In the genomic region with DNA sequence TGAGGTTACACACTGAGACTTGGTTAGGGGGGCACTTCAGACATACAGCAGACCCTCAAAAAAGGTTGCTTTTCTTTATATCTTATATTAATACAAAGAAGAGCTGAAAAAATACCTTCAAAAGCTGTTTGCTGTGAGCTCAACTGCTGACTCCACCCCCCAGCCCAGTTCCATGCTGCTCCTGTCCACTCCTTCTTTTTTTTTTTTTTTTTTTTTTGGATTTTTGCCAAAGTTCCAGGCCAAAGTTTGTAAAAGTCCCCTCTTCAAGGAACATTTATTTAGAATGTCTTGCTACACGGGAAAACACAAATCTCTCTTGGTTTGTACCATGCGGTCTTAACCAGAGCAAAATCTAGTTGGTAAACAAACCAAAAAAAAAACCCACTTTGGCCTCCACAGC, we compare ENCODE assay signal across 19 cellular contexts.
DNase-seq lines count a peak whose midpoint lies in the region; ATAC-seq, FAIRE-seq and TF ChIP-seq lines count a peak whose summit lies in the region.
"Had no signal": no experiment of that assay in that cellular context is flagged by ENCODE, and none has a peak within 500 bp of the region (broad histone marks: within the 10 kb centered on the region; RNA-seq: fewer than 3 reads in every experiment).

No MANE protein-coding gene starts in this region.

- H3K9me3 Mint-ChIP-seq in stimulated activated naive CD8-positive, alpha-beta T cell treated with anti-CD3 and anti-CD28 coated beads, Interleukin-15, amount 100 ng/mL, for 72 hours, result no peaks in the 10 kb centered on the region
- no peaks in the 10 kb centered on the region for H3K9me3 Mint-ChIP-seq in nephron progenitor cell
- H3K9me3 Mint-ChIP-seq: activated T-helper 2 cell treated with anti-CD3 and anti-CD28 coated beads, Interferon-gamma antibody, Interleukin-2, Interleukin-4, amounts not matched to agents 10 μg/mL and 5 μg/mL and 100 μg/mL, durations not matched to agents 14 hours and 24 hours and 36 hours had no signal

- no peak overlapping the region for H3K4me3 Mint-ChIP-seq in stimulated activated naive CD8-positive, alpha-beta T cell treated with anti-CD3 and anti-CD28 coated beads, Interleukin-15, amount 100 ng/mL, for 72 hours
- H3K4me3 Mint-ChIP-seq in nephron progenitor cell, result no peak overlapping the region
- H3K4me3 Mint-ChIP-seq: memory B cell had no signal

- H3K4me3 ChIP-seq in bronchial epithelial cell (ENCODE audit: low read depth, low read length) (no peak overlapping the region), left lung (no peak overlapping the region)
- H3K4me3 ChIP-seq: breast epithelium, GM12878 had no signal

- no peak for TF ChIP-seq CTCF in bronchial epithelial cell (IDR thresholded peaks at IDR 0.05; ENCODE audit: insufficient read depth, low read length, severe bottlenecking)
- no peak for TF ChIP-seq CTCF in left lung (IDR thresholded peaks at IDR 0.05)
- TF ChIP-seq CTCF in nephron progenitor cell (IDR thresholded peaks at IDR 0.05), result no peak

- H3K27me3 ChIP-seq in bronchial epithelial cell (ENCODE audit: control insufficient read depth, insufficient read depth, low read length) (no peaks in the 10 kb centered on the region), left lung (no peaks in the 10 kb centered on the region)
- H3K27me3 ChIP-seq: breast epithelium had no signal

- intact Hi-C loops in Right ventricle myocardium inferior (cut with DNase I) (no loop called here), cardiac septum (cut with DNase I) (no loop called here), left lung (cut with DNase I) (no loop called here)

- DNase-seq in Right ventricle myocardium inferior (ENCODE audit: missing footprints), result no peak
- DNase-seq in cardiac septum (ENCODE audit: low spot score), result no peak
- DNase-seq in bronchial epithelial cell (ENCODE audit: low read depth), result peak; percentile 18
- DNase-seq in left lung, result no peak
- no peak for DNase-seq in stimulated activated naive CD8-positive, alpha-beta T cell treated with anti-CD3 and anti-CD28 coated beads, Interleukin-15, amount 100 ng/mL, for 72 hours
- DNase-seq in NCI-H2107 treated with DMSO at 0.1 percent for 48 hours (lab: John Stamatoyannopoulos, UW; ENCODE audit: unreplicated experiment), result no peak
- DNase-seq in nephron progenitor cell, result no peak
- DNase-seq: activated CD4-positive, alpha-beta T cell treated with anti-CD3 and anti-CD28 coated beads, Interleukin-2, amount 50 U/mL, for 4 hours; DMS79; NCI-H510A; RPMI8226 had no signal

- no peak overlapping the region for H3K27ac Mint-ChIP-seq in stimulated activated naive CD8-positive, alpha-beta T cell treated with anti-CD3 and anti-CD28 coated beads, Interleukin-15, amount 100 ng/mL, for 72 hours
- H3K27ac Mint-ChIP-seq in nephron progenitor cell, result no peak overlapping the region
- H3K27ac Mint-ChIP-seq: activated T-helper 2 cell treated with anti-CD3 and anti-CD28 coated beads, Interferon-gamma antibody, Interleukin-2, Interleukin-4, amounts not matched to agents 10 μg/mL and 5 μg/mL and 100 μg/mL, durations not matched to agents 14 hours and 24 hours and 36 hours; memory B cell had no signal

- H3K4me1 Mint-ChIP-seq in stimulated activated naive CD8-positive, alpha-beta T cell treated with anti-CD3 and anti-CD28 coated beads, Interleukin-15, amount 100 ng/mL, for 72 hours, result no peaks in the 10 kb centered on the region
- peaks cover 14% of the 10 kb centered on the region for H3K4me1 Mint-ChIP-seq in nephron progenitor cell

- H3K4me1 ChIP-seq in left lung, result no peaks in the 10 kb centered on the region
- H3K4me1 ChIP-seq: breast epithelium, parathyroid adenoma had no signal

- H3K27ac ChIP-seq in left lung, result no peak overlapping the region
- H3K27ac ChIP-seq: breast epithelium, HL-60, parathyroid adenoma had no signal

- peak; percentile 50 for ATAC-seq in Right ventricle myocardium inferior
- peak; percentile 40 for ATAC-seq in left lung
- ATAC-seq in stimulated activated naive CD8-positive, alpha-beta T cell treated with anti-CD3 and anti-CD28 coated beads, Interleukin-15, amount 100 ng/mL, for 72 hours, result no peak
- no peak for ATAC-seq in GM19035 (IDR thresholded peaks at IDR 0.05; ENCODE audit: unreplicated experiment)
- ATAC-seq: GM12878 had no signal

- H3K36me3 Mint-ChIP-seq in nephron progenitor cell (ENCODE audit: low read depth), result no peaks in the 10 kb centered on the region
- H3K36me3 Mint-ChIP-seq: memory B cell had no signal

- H3K36me3 ChIP-seq in bronchial epithelial cell (ENCODE audit: control insufficient read depth, insufficient read depth, low read length) (no peaks in the 10 kb centered on the region), left lung (no peaks in the 10 kb centered on the region)
- H3K36me3 ChIP-seq: breast epithelium had no signal

- FAIRE-seq in bronchial epithelial cell (lab: Jason Lieb, UNC), result no peak
- FAIRE-seq: endometrium, GM12878 had no signal

- no peaks in the 10 kb centered on the region for H3K9me3 ChIP-seq in left lung
- H3K9me3 ChIP-seq: breast epithelium had no signal

- peaks cover 48% of the 10 kb centered on the region for H3K27me3 Mint-ChIP-seq in stimulated activated naive CD8-positive, alpha-beta T cell treated with anti-CD3 and anti-CD28 coated beads, Interleukin-15, amount 100 ng/mL, for 72 hours
- H3K27me3 Mint-ChIP-seq in nephron progenitor cell (ENCODE audit: low read depth, poor library complexity), result peaks cover 5% of the 10 kb centered on the region

Comparison
In these comparisons a context has a peak if more than half of its experiments do, and no peak if none do; other contexts are left out.
1. ATAC-seq: peak in Right ventricle myocardium inferior (single experiment) and left lung (single experiment); none in stimulated activated naive CD8-positive, alpha-beta T cell treated with anti-CD3 and anti-CD28 coated beads, Interleukin-15, amount 100 ng/mL, for 72 hours (single experiment) and GM19035 (single experiment).